In genomic region chr16:79864781-79865391, GRCh38 we compare ENCODE assay signal across 8 cellular contexts.
"Had no signal": no experiment of that assay in that cellular context is flagged by ENCODE, and none has a peak within 500 bp of the region (broad histone marks: within the 10 kb centered on the region; RNA-seq: fewer than 3 reads in every experiment).

No MANE protein-coding gene starts in this region.

- H3K4me1 ChIP-seq: HAP-1 had no signal

- H3K36me3 ChIP-seq: HAP-1 had no signal

- H3K27ac ChIP-seq: GM23248, HL-60 had no signal

- DNase-seq: GM23248, GOT3, H7, HFFc6 had no signal

- H2AFZ ChIP-seq: GM23248 had no signal

- ATAC-seq: HCT116, HepG2 had no signal

- H3K9ac ChIP-seq: GM23248 had no signal

- H3K4me3 ChIP-seq: GM23248, HAP-1 had no signal

- FAIRE-seq: HepG2 had no signal

- H3K9me3 ChIP-seq: HAP-1 had no signal
